Comparison of ENCODE assay signal across 1 cellular context in genomic region chr12:26269554-26270284, GRCh38.
A peak's percentile ranks its signal among the peaks of the same experiment; 100 is the strongest.
TF ChIP-seq lines count a peak whose summit lies in the region.

No MANE protein-coding gene starts in this region.

TF ChIP-seq in K562, 482 proteins besides CTCF, POLR2A, EP300 and RAD21:
- TF ChIP-seq CBFA2T2 (conservative IDR thresholded peaks at IDR 0.05) (0 out of 2 replicates have a peak, but pooled peaks have one; percentile 8), ZNF316 (IDR thresholded peaks at IDR 0.05) (peak; percentile 14; the same call in 1 of the 2 replicates), TOE1 (IDR thresholded peaks at IDR 0.05; ENCODE audit: borderline replicate concordance) (no peak), TOE1 (CRISPR knock-in tag; IDR thresholded peaks at IDR 0.05; ENCODE audit: borderline replicate concordance, low read depth) (no peak), ZFP1 (CRISPR knock-in tag; IDR thresholded peaks at IDR 0.05) (0 out of 2 replicates have a peak, but pooled peaks have one; percentile 46), EGR1 (conservative IDR thresholded peaks at IDR 0.05) (peak; percentile 59), SOX6 (IDR thresholded peaks at IDR 0.05) (no peak)
